ENCODE assay signal across 1 cellular context in genomic region chr1:55021965-55022546, GRCh38.
TF ChIP-seq lines count a peak whose summit lies in the region.

No MANE protein-coding gene starts in this region.

TF ChIP-seq in PFSK-1, 5 proteins besides CTCF, POLR2A, EP300 and RAD21:
- peak; percentile 56 for TF ChIP-seq FOXP2 (optimal IDR thresholded peaks at IDR 0.05; ENCODE audit: borderline replicate concordance, extremely low read depth, extremely low read length, insufficient read depth)
- TF ChIP-seq REST (IDR thresholded peaks at IDR 0.05; ENCODE audit: insufficient read depth in 1 of 2, low read depth in 2 of 2, low read length in 2 of 2): 0 out of 4 replicates have a peak, but pooled peaks of 1 of the 2 experiments have one; percentile 40
- TF ChIP-seq TAF1 (IDR thresholded peaks at IDR 0.05; ENCODE audit: borderline replicate concordance, insufficient read depth, low read length): no peak
- TF ChIP-seq SIN3A (IDR thresholded peaks at IDR 0.05; ENCODE audit: borderline replicate concordance, insufficient read depth, low read length): no peak
- TF ChIP-seq POLR2AphosphoS5 (IDR thresholded peaks at IDR 0.05; ENCODE audit: low read depth, low read length): no peak
